ENCODE assay signal across 26 cellular contexts in genomic region chr1:188364927-188365449, GRCh38.
"Had no signal": no experiment of that assay in that cellular context is flagged by ENCODE, and none has a peak within 500 bp of the region (broad histone marks: within the 10 kb centered on the region; RNA-seq: fewer than 3 reads in every experiment).

No MANE protein-coding gene starts in this region.

- H3K4me1 Mint-ChIP-seq: activated CD4-positive, alpha-beta memory T cell treated with anti-CD3 and anti-CD28 coated beads, Interleukin-2, amount 10 ng/mL, durations not matched to agents 7 days and 5 days; activated CD4-positive, alpha-beta T cell treated with anti-CD3 and anti-CD28 coated beads for 36 hours; activated naive CD8-positive, alpha-beta T cell treated with anti-CD3 and anti-CD28 coated beads, Interleukin-2, amount 10 ng/mL, durations not matched to agents 7 days and 5 days; activated T-helper 17 cell treated with anti-CD3 and anti-CD28 coated beads, Interleukin-2, amount 50 U/mL, for 72 hours had no signal

- H2AFZ ChIP-seq: PC-9 had no signal

- H3K9me3 Mint-ChIP-seq: activated CD4-positive, alpha-beta memory T cell treated with anti-CD3 and anti-CD28 coated beads, Interleukin-2, amount 10 ng/mL, durations not matched to agents 7 days and 5 days had no signal

- H3K36me3 ChIP-seq: adrenal gland, breast epithelium, MG63 had no signal

- H3K27ac ChIP-seq: adrenal gland, breast epithelium, coronary artery, PC-9, VCaP had no signal

- H3K36me3 Mint-ChIP-seq: activated naive CD8-positive, alpha-beta T cell treated with anti-CD3 and anti-CD28 coated beads, Interleukin-2, amount 10 ng/mL, durations not matched to agents 7 days and 5 days had no signal

- H3K4me1 ChIP-seq: adrenal gland, breast epithelium had no signal

- H3K9me3 ChIP-seq: adrenal gland, breast epithelium, MG63 had no signal

- ATAC-seq: activated CD4-positive, alpha-beta T cell treated with anti-CD3 and anti-CD28 coated beads for 36 hours; activated T-helper 17 cell treated with anti-CD3 and anti-CD28 coated beads, Interleukin-2, amount 50 U/mL, for 72 hours had no signal

- H3K27me3 Mint-ChIP-seq: activated CD4-positive, alpha-beta memory T cell treated with anti-CD3 and anti-CD28 coated beads, Interleukin-2, amount 10 ng/mL, durations not matched to agents 7 days and 5 days; activated CD4-positive, alpha-beta T cell treated with anti-CD3 and anti-CD28 coated beads for 36 hours; activated naive CD8-positive, alpha-beta T cell treated with anti-CD3 and anti-CD28 coated beads, Interleukin-2, amount 10 ng/mL, durations not matched to agents 7 days and 5 days; activated T-helper 17 cell treated with anti-CD3 and anti-CD28 coated beads, Interleukin-2, amount 50 U/mL, for 72 hours had no signal

- DNase-seq: activated CD4-positive, alpha-beta memory T cell treated with anti-CD3 and anti-CD28 coated beads, Interleukin-2, amount 10 ng/mL, durations not matched to agents 7 days and 5 days; activated CD4-positive, alpha-beta T cell treated with anti-CD3 and anti-CD28 coated beads for 36 hours; activated CD4-positive, alpha-beta T cell treated with anti-CD3 and anti-CD28 coated beads, Interleukin-2, amount 50 U/mL, for 1 hour; activated gamma-delta T cell; activated naive CD4-positive, alpha-beta T cell treated with anti-CD3 and anti-CD28 coated beads, Interleukin-2, amount 50 U/mL, for 16 hours; activated naive CD8-positive, alpha-beta T cell treated with anti-CD3 and anti-CD28 coated beads, Interleukin-2, amount 10 ng/mL, durations not matched to agents 7 days and 5 days; activated T-cell treated with anti-CD3 and anti-CD28 coated beads for 4 hours; activated T-cell treated with anti-CD3 and anti-CD28 coated beads, Interleukin-2, amount 50 U/mL, for 48 hours; adrenal gland; aorta; caudate nucleus; MG63; MV-4-11; NCI-H1092 treated with DMSO at 0.1 percent for 48 hours; NCI-H1417 treated with DMSO at 0.1 percent for 48 hours; NCI-H1694; NCI-H2029 treated with DMSO at 0.1 percent for 48 hours; NCI-H510A treated with DMSO at 0.1 percent for 48 hours; PC-9; SHP77 treated with DMSO at 0.1 percent for 48 hours; T-helper 2 cell; T1000 had no signal

- H3K27ac Mint-ChIP-seq: activated CD4-positive, alpha-beta memory T cell treated with anti-CD3 and anti-CD28 coated beads, Interleukin-2, amount 10 ng/mL, durations not matched to agents 7 days and 5 days; activated CD4-positive, alpha-beta T cell treated with anti-CD3 and anti-CD28 coated beads for 36 hours; activated naive CD8-positive, alpha-beta T cell treated with anti-CD3 and anti-CD28 coated beads, Interleukin-2, amount 10 ng/mL, durations not matched to agents 7 days and 5 days; activated T-helper 17 cell treated with anti-CD3 and anti-CD28 coated beads, Interleukin-2, amount 50 U/mL, for 72 hours had no signal

- H3K4me2 ChIP-seq: PC-9 had no signal

- H3K4me3 Mint-ChIP-seq: activated CD4-positive, alpha-beta memory T cell treated with anti-CD3 and anti-CD28 coated beads, Interleukin-2, amount 10 ng/mL, durations not matched to agents 7 days and 5 days; activated CD4-positive, alpha-beta T cell treated with anti-CD3 and anti-CD28 coated beads for 36 hours; activated naive CD8-positive, alpha-beta T cell treated with anti-CD3 and anti-CD28 coated beads, Interleukin-2, amount 10 ng/mL, durations not matched to agents 7 days and 5 days; activated T-helper 17 cell treated with anti-CD3 and anti-CD28 coated beads, Interleukin-2, amount 50 U/mL, for 72 hours had no signal

- H3K27me3 ChIP-seq: adrenal gland, breast epithelium, MG63 had no signal

- H3K4me3 ChIP-seq: adrenal gland, breast epithelium, coronary artery, MG63, PC-9 had no signal
